In genomic region chr17:57211010-57211411, GRCh38 we compare ENCODE assay signal across 20 cellular contexts. TPM values are rescaled to one million over a fixed set of nuclear protein-coding genes. Genes with fewer than 3 reads are reported as not detected.
DNase-seq lines count a peak whose midpoint lies in the region; ATAC-seq and TF ChIP-seq lines count a peak whose summit lies in the region.
"Had no signal": no experiment of that assay in that cellular context is flagged by ENCODE, and none has a peak within 500 bp of the region (broad histone marks: within the 10 kb centered on the region; RNA-seq: fewer than 3 reads in every experiment).

No MANE protein-coding gene starts in this region.

- no peak overlapping the region for H3K27ac Mint-ChIP-seq in neural progenitor cell
- H3K27ac Mint-ChIP-seq: nephron progenitor cell had no signal

- BruUV-seq in Panc1 (replicated peaks; lab: Mats Ljungman, UMichigan), result no TSS peak

- H3K4me3 Mint-ChIP-seq in neural progenitor cell, result no peak overlapping the region
- H3K4me3 Mint-ChIP-seq: nephron progenitor cell had no signal

- peak overlapping the region; percentile 2 for H3K4me2 ChIP-seq in neural progenitor cell

- H3K36me3 Mint-ChIP-seq in neural progenitor cell, result no peaks in the 10 kb centered on the region

- TF ChIP-seq CTCF in Panc1 (IDR thresholded peaks at IDR 0.05) (no peak), neural progenitor cell (IDR thresholded peaks at IDR 0.05) (no peak)

- H3K4me1 ChIP-seq in Panc1 (ENCODE audit: control insufficient read depth, insufficient read depth, low read length) (no peaks in the 10 kb centered on the region; the same call in 1 of the 2 replicates), neural progenitor cell (peaks cover 12% of the 10 kb centered on the region)
- H3K4me1 ChIP-seq: BE2C, colonic mucosa, heart left ventricle had no signal

- H3F3A ChIP-seq in neural progenitor cell (ENCODE audit: low read depth), result peaks cover 14% of the 10 kb centered on the region

- no peak overlapping the region for H3K9ac ChIP-seq in neural progenitor cell

- H3K27ac ChIP-seq in Panc1 (ENCODE audit: low read length), result no peak overlapping the region
- peak overlapping the region; percentile 65 for H3K27ac ChIP-seq in epithelial cell of prostate
- no peak overlapping the region for H3K27ac ChIP-seq in neural progenitor cell
- H3K27ac ChIP-seq: 22Rv1, brain microvascular endothelial cell, colonic mucosa, heart left ventricle had no signal

- ATAC-seq in Panc1 (0 out of 2 replicates have a peak, but pooled peaks have one; percentile 46), GM19324 (IDR thresholded peaks at IDR 0.05; ENCODE audit: low FRiP score, unreplicated experiment) (no peak)
- ATAC-seq: heart left ventricle, left ventricle myocardium superior, sciatic nerve had no signal

- H3K27me3 Mint-ChIP-seq in neural progenitor cell (ENCODE audit: insufficient read depth, low read depth), result peaks cover 2% of the 10 kb centered on the region

- in situ Hi-C loops in Panc1 (cut with HindIII; ENCODE audit: low pct_unique_long_range_greater_than_20kb, low sequenced_read_pairs), result no loop called here

- no peaks in the 10 kb centered on the region for H3K79me2 ChIP-seq in neural progenitor cell (ENCODE audit: low read depth)

- CTCF ChIA-PET in Panc1 (lab: Charles Lee) (no interaction called here), HEK293T (lab: Yijun Ruan, JAX) (no interaction called here)

- DNase-seq in DMS53 (lab: John Stamatoyannopoulos, UW), result peak; percentile 42
- no peak for DNase-seq in DMS53 treated with DMSO at 0.1 percent for 48 hours (lab: John Stamatoyannopoulos, UW; ENCODE audit: unreplicated experiment)
- DNase-seq in Panc1 (ENCODE audit: low read depth, low spot score), result no peak
- DNase-seq in epithelial cell of prostate (ENCODE audit: low read depth, low spot score), result no peak
- DNase-seq in neural progenitor cell (ENCODE audit: low spot score), result no peak
- no peak for DNase-seq in AG08395 (ENCODE audit: low spot score)
- DNase-seq in HEK293T (ENCODE audit: extremely low spot score), result no peak
- DNase-seq: activated effector memory CD4-positive, alpha-beta T cell treated with Interleukin-2 at 50 U/mL for 16 hours; BE2C; brain microvascular endothelial cell; colonic mucosa; DMS79; heart left ventricle; left ventricle myocardium superior; NCI-H2171 treated with DMSO at 0.1 percent for 48 hours; nephron progenitor cell; trophoblast cell had no signal

- H3K36me3 ChIP-seq in Panc1 (ENCODE audit: control insufficient read depth, insufficient read depth, low read length), result no peaks in the 10 kb centered on the region
- H3K36me3 ChIP-seq in neural progenitor cell, result no peaks in the 10 kb centered on the region
- H3K36me3 ChIP-seq: BE2C, brain microvascular endothelial cell, colonic mucosa, heart left ventricle had no signal

- no peaks in the 10 kb centered on the region for H4K20me1 ChIP-seq in neural progenitor cell (ENCODE audit: low read depth)

- no peak overlapping the region for H2AFZ ChIP-seq in neural progenitor cell (replicated peaks)

- POLR2A ChIA-PET in Panc1 (lab: Charles Lee), result interaction anchor here (0.6 kb wide), 1 partner anchor 65 kb away, joined by 4 read pairs; no protein-coding TSS in a partner anchor
- POLR2A ChIA-PET in HEK293T (lab: Yijun Ruan, JAX), result interaction anchor here (0.8 kb wide), 1 partner anchor 946 kb away, joined by 3 read pairs; no protein-coding TSS in a partner anchor

- intact Hi-C loops in Panc1 (cut with micrococcal nuclease; ENCODE audit: unreplicated experiment), result no loop called here

- peaks cover 4% of the 10 kb centered on the region; the same call in 1 of the 2 replicates for H3K9me3 ChIP-seq in Panc1 (ENCODE audit: control insufficient read depth, insufficient read depth, low read depth, low read length)
- no peaks in the 10 kb centered on the region for H3K9me3 ChIP-seq in neural progenitor cell (ENCODE audit: low read depth)
- H3K9me3 ChIP-seq: BE2C had no signal

- H3K9me3 Mint-ChIP-seq in neural progenitor cell, result peaks cover 20% of the 10 kb centered on the region

- H3K4me1 Mint-ChIP-seq in neural progenitor cell, result peaks cover 17% of the 10 kb centered on the region

- H3K4me3 ChIP-seq in Panc1 (ENCODE audit: low read depth in 2 of 2, low read length in 2 of 2), result no peak overlapping the region
- no peak overlapping the region for H3K4me3 ChIP-seq in neural progenitor cell
- H3K4me3 ChIP-seq: colonic mucosa, heart left ventricle had no signal

- H3K27me3 ChIP-seq in Panc1 (ENCODE audit: control insufficient read depth, insufficient read depth, low read length) (no peaks in the 10 kb centered on the region), neural progenitor cell (no peaks in the 10 kb centered on the region)
- H3K27me3 ChIP-seq: BE2C, brain microvascular endothelial cell, colonic mucosa, heart left ventricle had no signal

TF ChIP-seq in HEK293T, 16 proteins besides CTCF, POLR2A, EP300 and RAD21:
- TF ChIP-seq TARDBP (IDR thresholded peaks at IDR 0.05), result no peak
- no peak for TF ChIP-seq SP1 (IDR thresholded peaks at IDR 0.05)
- no peak for TF ChIP-seq FOXM1 (IDR thresholded peaks at IDR 0.05; ENCODE audit: borderline replicate concordance)
- TF ChIP-seq ARNT (IDR thresholded peaks at IDR 0.05), result no peak
- TF ChIP-seq L3MBTL2 (conservative IDR thresholded peaks at IDR 0.05), result no peak
- TF ChIP-seq ZNF384 (IDR thresholded peaks at IDR 0.05), result no peak
- no peak for TF ChIP-seq FOXK2 (IDR thresholded peaks at IDR 0.05)
- TF ChIP-seq, protein P1, sequence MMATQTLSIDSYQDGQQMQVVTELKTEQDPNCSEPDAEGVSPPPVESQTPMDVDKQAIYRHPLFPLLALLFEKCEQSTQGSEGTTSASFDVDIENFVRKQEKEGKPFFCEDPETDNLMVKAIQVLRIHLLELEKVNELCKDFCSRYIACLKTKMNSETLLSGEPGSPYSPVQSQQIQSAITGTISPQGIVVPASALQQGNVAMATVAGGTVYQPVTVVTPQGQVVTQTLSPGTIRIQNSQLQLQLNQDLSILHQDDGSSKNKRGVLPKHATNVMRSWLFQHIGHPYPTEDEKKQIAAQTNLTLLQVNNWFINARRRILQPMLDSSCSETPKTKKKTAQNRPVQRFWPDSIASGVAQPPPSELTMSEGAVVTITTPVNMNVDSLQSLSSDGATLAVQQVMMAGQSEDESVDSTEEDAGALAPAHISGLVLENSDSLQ (IDR thresholded peaks at IDR 0.05), result no peak
- TF ChIP-seq BHLHE40 (IDR thresholded peaks at IDR 0.05; ENCODE audit: borderline replicate concordance), result no peak
- no peak for TF ChIP-seq NFRKB (IDR thresholded peaks at IDR 0.05)

RNA-seq across cellular contexts. Expression of gene MSI2, which starts 45.3 kb away (rescaled TPM):
- 38.5 TPM for total RNA-seq in Panc1 (2021; ENCODE audit: unreplicated experiment)
- polyA plus RNA-seq in Panc1 (2012; ENCODE audit: insufficient read length), result 25.3 TPM
- total RNA-seq in neural progenitor cell (ENCODE audit: low replicate concordance), result 92.7 and 96.9 TPM in 2 replicates
